In genomic region chr3:157174616-157175498, GRCh38 we compare ENCODE assay signal across 8 cellular contexts. TPM values are rescaled to one million over a fixed set of nuclear protein-coding genes. Genes with fewer than 3 reads are reported as not detected.
A peak's percentile ranks its signal among the peaks of the same experiment; 100 is the strongest.
DNase-seq lines count a peak whose midpoint lies in the region; FAIRE-seq and TF ChIP-seq lines count a peak whose summit lies in the region.

No MANE protein-coding gene starts in this region.

- peak in 3 of 4 donors; percentile 70 to 96 (median 95) for TF ChIP-seq POLR2A in esophagus squamous epithelium (IDR thresholded peaks at IDR 0.05)

- in situ Hi-C loops in GM23248 (cut with MboI) = no loop called here

- no peaks in the 10 kb centered on the region for H4K20me1 ChIP-seq in DOHH2 (ENCODE audit: control insufficient read depth, insufficient read depth, low read depth, low read length)
- no peaks in the 10 kb centered on the region for H4K20me1 ChIP-seq in GM23248 (ENCODE audit: insufficient read depth)
- H4K20me1 ChIP-seq in Karpas-422 (ENCODE audit: insufficient read depth, low read depth, low read length) = no peaks in the 10 kb centered on the region

- H3K9ac ChIP-seq in GM23248 = peak overlapping the region; percentile 97
- peak overlapping the region; percentile 93 for H3K9ac ChIP-seq in Karpas-422 (ENCODE audit: low read length)

- 0 to 1% methylated on average over 63 of the region's 63 CpGs for WGBS in GM23248 (ENCODE audit: low coverage in 1 of 2, low lambda C conversion rate in 2 of 2, missing lambda C conversion rate in 2 of 2), 2 experiments
- 0% methylated on average over 17 to 20 of the region's 63 CpGs for WGBS in esophagus squamous epithelium, 2 donors

- H3K27me3 ChIP-seq in DOHH2 (ENCODE audit: control insufficient read depth, low read length) = no peaks in the 10 kb centered on the region
- H3K27me3 ChIP-seq in GM23248 (replicated peaks; ENCODE audit: insufficient read depth) = no peaks in the 10 kb centered on the region
- no peaks in the 10 kb centered on the region for H3K27me3 ChIP-seq in Karpas-422 (ENCODE audit: low read length)
- H3K27me3 ChIP-seq in esophagus squamous epithelium = no peaks in the 10 kb centered on the region
- H3K27me3 ChIP-seq in muscle layer of duodenum (ENCODE audit: low read depth, low read length) = no peaks in the 10 kb centered on the region

- H3F3A ChIP-seq in DOHH2 (ENCODE audit: control insufficient read depth, insufficient read depth) (peaks cover 5% of the 10 kb centered on the region), GM23248 (ENCODE audit: insufficient read depth) (peaks cover 21% of the 10 kb centered on the region)

- H3K27me3 Mint-ChIP-seq in activated T-helper 1 cell treated with anti-CD3 and anti-CD28 coated beads, Interleukin-12 subunit alpha, Interleukin-12 subunit beta, Interleukin-2, Interleukin-4 antibody, amounts not matched to agents 30 ng/mL and 10 ng/mL and 1 ng/mL, durations not matched to agents 14 hours and 24 hours and 36 hours (ENCODE audit: insufficient read depth) = peaks cover 2% of the 10 kb centered on the region

- TF ChIP-seq CTCF in DOHH2 (IDR thresholded peaks at IDR 0.05; ENCODE audit: low read depth, low read length, poor library complexity, severe bottlenecking) = no peak
- TF ChIP-seq CTCF in esophagus squamous epithelium (IDR thresholded peaks at IDR 0.05) = peak in 1 of 6 experiments; percentile 47

- H3K9me3 ChIP-seq in DOHH2 (ENCODE audit: control insufficient read depth, insufficient read depth, low read length) = peaks cover 8% of the 10 kb centered on the region; the same call in 1 of the 2 replicates
- no peaks in the 10 kb centered on the region for H3K9me3 ChIP-seq in GM23248 (ENCODE audit: low read depth)
- peaks cover 5% of the 10 kb centered on the region; the same call in 1 of the 2 replicates for H3K9me3 ChIP-seq in Karpas-422 (ENCODE audit: low read length)
- H3K9me3 ChIP-seq in esophagus squamous epithelium = no peaks in the 10 kb centered on the region
- no peaks in the 10 kb centered on the region for H3K9me3 ChIP-seq in muscle layer of duodenum (ENCODE audit: control insufficient read depth in 1 of 2, low read length in 2 of 2)

- H3K27ac ChIP-seq in DOHH2 (ENCODE audit: low read depth, low read length) (peak overlapping the region; percentile 86), GM23248 (peak overlapping the region; percentile 98), Karpas-422 (ENCODE audit: low read length) (peak overlapping the region; percentile 91), esophagus squamous epithelium (peak overlapping the region; percentile 88 to 99 (median 98)), muscle layer of duodenum (ENCODE audit: low read length) (peak overlapping the region; percentile 100)

- FAIRE-seq in RCC 7860 (lab: Jason Lieb, UNC) = peak; percentile 91

- H3K4me2 ChIP-seq in DOHH2 (ENCODE audit: low read length) = peak overlapping the region; percentile 78
- peak overlapping the region; percentile 98 for H3K4me2 ChIP-seq in GM23248 (ENCODE audit: unreplicated experiment)
- peak overlapping the region; percentile 98 for H3K4me2 ChIP-seq in Karpas-422 (ENCODE audit: low read depth, low read length, poor library complexity, severe bottlenecking)

- intact Hi-C loops in activated T-helper 1 cell treated with anti-CD3 and anti-CD28 coated beads, Interleukin-12 subunit alpha, Interleukin-12 subunit beta, Interleukin-2, Interleukin-4 antibody, amounts not matched to agents 30 ng/mL and 10 ng/mL and 1 ng/mL, durations not matched to agents 14 hours and 24 hours and 36 hours (cut with micrococcal nuclease) = loop anchor here (1.0 to 10.0 kb wide), 12 partner anchors 9 to 1467 kb away; partner anchors contain the start of genes CCNL1, GFM1, GMPS and LEKR1
- intact Hi-C loops in esophagus squamous epithelium (cut with DNase I) = no loop called here

- peaks cover 9% of the 10 kb centered on the region for H3K9me3 Mint-ChIP-seq in activated T-helper 1 cell treated with anti-CD3 and anti-CD28 coated beads, Interleukin-12 subunit alpha, Interleukin-12 subunit beta, Interleukin-2, Interleukin-4 antibody, amounts not matched to agents 30 ng/mL and 10 ng/mL and 1 ng/mL, durations not matched to agents 14 hours and 24 hours and 36 hours

- H3K4me1 Mint-ChIP-seq in activated T-helper 1 cell treated with anti-CD3 and anti-CD28 coated beads, Interleukin-12 subunit alpha, Interleukin-12 subunit beta, Interleukin-2, Interleukin-4 antibody, amounts not matched to agents 30 ng/mL and 10 ng/mL and 1 ng/mL, durations not matched to agents 14 hours and 24 hours and 36 hours (ENCODE audit: low read depth) = peaks cover 47% of the 10 kb centered on the region

- peak overlapping the region; percentile 96 for H3K27ac Mint-ChIP-seq in activated T-helper 1 cell treated with anti-CD3 and anti-CD28 coated beads, Interleukin-12 subunit alpha, Interleukin-12 subunit beta, Interleukin-2, Interleukin-4 antibody, amounts not matched to agents 30 ng/mL and 10 ng/mL and 1 ng/mL, durations not matched to agents 14 hours and 24 hours and 36 hours

- peaks cover 19% of the 10 kb centered on the region for H3K36me3 ChIP-seq in DOHH2 (ENCODE audit: control insufficient read depth, low read length)
- H3K36me3 ChIP-seq in GM23248 (ENCODE audit: low read depth) = no peaks in the 10 kb centered on the region
- peaks cover 9% of the 10 kb centered on the region; the same call in 1 of the 2 replicates for H3K36me3 ChIP-seq in Karpas-422 (ENCODE audit: insufficient read depth, low read length)
- no peaks in the 10 kb centered on the region for H3K36me3 ChIP-seq in esophagus squamous epithelium
- H3K36me3 ChIP-seq in muscle layer of duodenum (ENCODE audit: control insufficient read depth in 1 of 2, insufficient read depth in 2 of 2, low read length in 2 of 2) = peaks cover 0 to 10% of the 10 kb centered on the region in 2 donors

- H3K9me2 ChIP-seq in DOHH2 (replicated peaks; ENCODE audit: control insufficient read depth, low read length) (no peaks in the 10 kb centered on the region), GM23248 (ENCODE audit: insufficient read depth) (no peaks in the 10 kb centered on the region), Karpas-422 (replicated peaks; ENCODE audit: insufficient read depth, low read length) (no peaks in the 10 kb centered on the region)

- DNase-seq in GM23248 (peak; percentile 100), Karpas-422 (peak; percentile 100), RCC 7860 (ENCODE audit: low spot score) (peak; percentile 98), esophagus squamous epithelium (lab: John Stamatoyannopoulos, UW) (peak; percentile 94)
- DNase-seq in activated T-helper 1 cell treated with anti-CD3 and anti-CD28 coated beads, Interleukin-12 subunit alpha, Interleukin-12 subunit beta, Interleukin-2, Interleukin-4 antibody, amounts not matched to agents 30 ng/mL and 10 ng/mL and 1 ng/mL, durations not matched to agents 14 hours and 24 hours and 36 hours (ENCODE audit: low spot score) = peak; percentile 98
- peak; percentile 96 for DNase-seq in stimulated activated CD8-positive, alpha-beta memory T cell treated with anti-CD3 and anti-CD28 coated beads, Interleukin-7, amount 100 ng/mL, for 24 hours (ENCODE audit: low read depth)

- H3K79me2 ChIP-seq in DOHH2 (ENCODE audit: control insufficient read depth, low read length) (peaks cover 33% of the 10 kb centered on the region), GM23248 (ENCODE audit: insufficient read depth) (peaks cover 27% of the 10 kb centered on the region), Karpas-422 (ENCODE audit: low read length) (peaks cover 16% of the 10 kb centered on the region)

- peak overlapping the region; percentile 94 for H3K4me3 Mint-ChIP-seq in activated T-helper 1 cell treated with anti-CD3 and anti-CD28 coated beads, Interleukin-12 subunit alpha, Interleukin-12 subunit beta, Interleukin-2, Interleukin-4 antibody, amounts not matched to agents 30 ng/mL and 10 ng/mL and 1 ng/mL, durations not matched to agents 14 hours and 24 hours and 36 hours

- H3K4me1 ChIP-seq in DOHH2 (ENCODE audit: control insufficient read depth, low read length) = peaks cover 18% of the 10 kb centered on the region
- peaks cover 14% of the 10 kb centered on the region for H3K4me1 ChIP-seq in GM23248 (ENCODE audit: insufficient read depth)
- H3K4me1 ChIP-seq in Karpas-422 (ENCODE audit: low read length) = peaks cover 39% of the 10 kb centered on the region
- H3K4me1 ChIP-seq in esophagus squamous epithelium = peaks cover 5 to 24% (median 6%) of the 10 kb centered on the region in 3 donors
- H3K4me1 ChIP-seq in muscle layer of duodenum (ENCODE audit: control insufficient read depth in 1 of 2, insufficient read depth in 2 of 2, low read length in 2 of 2) = peaks cover 8% of the 10 kb centered on the region in 2 donors

- H2AFZ ChIP-seq in GM23248 (peak overlapping the region; percentile 83), Karpas-422 (ENCODE audit: low read length) (0 out of 2 replicates have a peak overlapping the region, but pooled peaks have one; percentile 17)

- H3K36me3 Mint-ChIP-seq in activated T-helper 1 cell treated with anti-CD3 and anti-CD28 coated beads, Interleukin-12 subunit alpha, Interleukin-12 subunit beta, Interleukin-2, Interleukin-4 antibody, amounts not matched to agents 30 ng/mL and 10 ng/mL and 1 ng/mL, durations not matched to agents 14 hours and 24 hours and 36 hours (ENCODE audit: low read depth) = peaks cover 23% of the 10 kb centered on the region

- H3K4me3 ChIP-seq in DOHH2 (ENCODE audit: low read length) (peak overlapping the region; percentile 90), GM23248 (peak overlapping the region; percentile 94), Karpas-422 (ENCODE audit: low read length) (peak overlapping the region; percentile 80), esophagus squamous epithelium (peak overlapping the region; percentile 47 to 75 (median 64)), muscle layer of duodenum (ENCODE audit: low read depth in 1 of 2, low read length in 2 of 2) (peak overlapping the region; percentile 72 to 87)

RNA-seq across cellular contexts. Expression of gene CCNL1, which starts 14.9 kb away (rescaled TPM):
- total RNA-seq in GM23248 (2014; rRNA removed; shearing (Covaris generic)) = 88.9 and 97.7 TPM in 2 replicates
- polyA plus RNA-seq in GM23248 (2016; fragmentation: Nextera tagmentation; extraction: Ambion mirVana) = 58.6 and 77.5 TPM in 2 replicates
- total RNA-seq in Karpas-422 (2014; rRNA removed; shearing (Covaris generic); ENCODE audit: low replicate concordance) = 174 and 221 TPM in 2 replicates
- 167 and 204 TPM in 2 replicates for total RNA-seq in activated T-helper 1 cell treated with anti-CD3 and anti-CD28 coated beads, Interleukin-12 subunit alpha, Interleukin-12 subunit beta, Interleukin-2, Interleukin-4 antibody, amounts not matched to agents 30 ng/mL and 10 ng/mL and 1 ng/mL, durations not matched to agents 14 hours and 24 hours and 36 hours
- 100 to 1,000 TPM in 2 of 4 donors, 10 to 100 TPM in 2; 51.0 to 185 (median 121) TPM for total RNA-seq in esophagus squamous epithelium

Comparison
In these comparisons a context has a peak if more than half of its experiments do, and no peak if none do; other contexts are left out.
1. Peak in every context shown above with its lines: DNase-seq, H3K4me3 ChIP-seq and H3K27ac ChIP-seq.